Comparison of ENCODE assay signal across 13 cellular contexts in the genomic region with DNA sequence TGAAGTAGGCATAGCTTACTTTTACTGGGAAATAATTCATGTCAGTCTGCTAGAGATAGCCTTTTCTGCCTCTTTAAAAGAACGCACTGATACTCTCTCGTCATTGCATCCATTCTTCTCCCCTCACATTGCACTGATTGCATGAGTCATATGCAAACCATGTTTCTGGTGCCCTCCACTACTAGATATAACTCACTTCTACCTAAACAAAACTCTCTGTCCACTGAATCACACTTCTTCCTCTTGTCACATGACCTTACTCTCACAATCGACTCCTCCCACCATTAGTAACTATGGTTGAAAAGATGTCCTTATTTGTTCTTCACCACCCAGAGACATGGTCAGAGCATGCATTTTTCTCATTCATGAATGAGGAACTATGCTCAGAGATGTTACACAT.
A peak's percentile ranks its signal among the peaks of the same experiment; 100 is the strongest.
DNase-seq lines count a peak whose midpoint lies in the region; ATAC-seq, FAIRE-seq and TF ChIP-seq lines count a peak whose summit lies in the region.
"Had no signal": no experiment of that assay in that cellular context is flagged by ENCODE, and none has a peak within 500 bp of the region (broad histone marks: within the 10 kb centered on the region; RNA-seq: fewer than 3 reads in every experiment).

No MANE protein-coding gene starts in this region.

- no peaks in the 10 kb centered on the region for H3K27me3 ChIP-seq in GM12878 (replicated peaks in 1 of 2; ENCODE audit: control insufficient read depth in 2 of 2, insufficient read depth in 2 of 2, low read length in 1 of 2)

- H3K4me2 ChIP-seq in GM12878 (ENCODE audit: control insufficient read depth, insufficient read depth): no peak overlapping the region

- RAD21 ChIA-PET in GM12878 (lab: Charles Lee; ENCODE audit: unreplicated experiment): interaction anchor here (1.2 to 1.9 kb wide), 7 partner anchors 13 to 69 kb away, joined by 3 to 6 read pairs (median 4); no protein-coding TSS in a partner anchor

- intact Hi-C loops in GM12878 (cut with micrococcal nuclease; ENCODE audit: unreplicated experiment): no loop called here

- no peaks in the 10 kb centered on the region for H3K79me2 ChIP-seq in GM12878 (ENCODE audit: control insufficient read depth, insufficient read depth, low read length)

- H4K20me1 ChIP-seq in GM12878 (ENCODE audit: control insufficient read depth, insufficient read depth): no peaks in the 10 kb centered on the region

- ATAC-seq in GM18519 (IDR thresholded peaks at IDR 0.05; ENCODE audit: low FRiP score, unreplicated experiment) (peak; percentile 74), HG03469 (IDR thresholded peaks at IDR 0.05; ENCODE audit: unreplicated experiment) (peak; percentile 59), GM12878 (peak; percentile 74), GM19035 (IDR thresholded peaks at IDR 0.05; ENCODE audit: unreplicated experiment) (no peak)
- ATAC-seq: naive thymus-derived CD4-positive, alpha-beta T cell had no signal

- 31% methylated on average over 3 of the region's 3 CpGs for WGBS in GM12878 (ENCODE audit: insufficient coverage, insufficient replicate concordance, low lambda C conversion rate, missing lambda C conversion rate)
- 76 to 87% methylated on average over 3 of the region's 3 CpGs for WGBS in mesodermal cell (ENCODE audit: insufficient coverage in 2 of 2), 2 experiments

- TF ChIP-seq EP300 in GM12878 (IDR thresholded peaks at IDR 0.05; ENCODE audit: borderline replicate concordance in 1 of 2, control insufficient read depth in 1 of 2, low read depth in 2 of 2, low read length in 2 of 2): no peak

- H3K4me3 ChIP-seq in GM12878: no peak overlapping the region
- no peak overlapping the region for H3K4me3 ChIP-seq in mesodermal cell (ENCODE audit: extremely low read depth, insufficient read depth, low read length, poor library complexity, severe bottlenecking)

- SMC1A ChIA-PET in GM12878 (lab: Charles Lee; ENCODE audit: uncharacterized antibody, unreplicated experiment): interaction anchor here (0.6 to 5.3 kb wide), 20 partner anchors 9 to 247 kb away, joined by 3 to 22 read pairs (median 4); no protein-coding TSS in a partner anchor

- H3K9ac ChIP-seq in GM12878 (ENCODE audit: control insufficient read depth, insufficient read depth, low read length): no peak overlapping the region

- H3K36me3 ChIP-seq in GM12878 (ENCODE audit: control insufficient read depth in 2 of 2, insufficient read depth in 2 of 2, low read length in 1 of 2) (no peaks in the 10 kb centered on the region), mesodermal cell (ENCODE audit: control insufficient read depth, insufficient read depth, low read length) (no peaks in the 10 kb centered on the region)
- H3K36me3 ChIP-seq: WERI-Rb-1 had no signal

- no peak for TF ChIP-seq POLR2A in GM12878 (IDR thresholded peaks at IDR 0.05; ENCODE audit: low read depth, low read length)

- FAIRE-seq in GM12878 (lab: Jason Lieb, UNC): peak; percentile 70

- DNase-seq in GM12878 (ENCODE audit: low read depth, low spot score) (no peak), KBM-7 (no peak), NCI-H2107 (lab: John Stamatoyannopoulos, UW) (no peak)
- no peak for DNase-seq in activated CD8-positive, alpha-beta memory T cell treated with anti-CD3 and anti-CD28 coated beads, Interleukin-2, amount 50 U/mL, for 48 hours
- DNase-seq: activated T-cell treated with anti-CD3 and anti-CD28 coated beads, Interleukin-2, amount 50 U/mL, for 4 hours; CD8-positive, alpha-beta memory T cell; naive thymus-derived CD4-positive, alpha-beta T cell; WERI-Rb-1 had no signal

- CTCF ChIA-PET in GM12878 (lab: Yijun Ruan, JAX): interaction anchor here (1.0 to 1.8 kb wide), 5 partner anchors 20 to 247 kb away, joined by 3 to 6 read pairs (median 4); no protein-coding TSS in a partner anchor

- no peaks in the 10 kb centered on the region for H3K9me3 ChIP-seq in GM12878 (replicated peaks; ENCODE audit: control insufficient read depth, insufficient read depth, low read length)
- H3K9me3 ChIP-seq in mesodermal cell (ENCODE audit: control insufficient read depth, low read length): no peaks in the 10 kb centered on the region

- no peak for TF ChIP-seq RAD21 in GM12878 (IDR thresholded peaks at IDR 0.05; ENCODE audit: insufficient read depth, low read depth, low read length)

- H3K27ac ChIP-seq in GM12878 (ENCODE audit: control insufficient read depth, insufficient read depth) (no peak overlapping the region), mesodermal cell (ENCODE audit: low read depth, low read length, severe bottlenecking) (peak overlapping the region; percentile 81)
- H3K27ac ChIP-seq: epithelial cell of prostate, WERI-Rb-1 had no signal

- BruUV-seq in GM12878 (replicated peaks; lab: Mats Ljungman, UMichigan): no TSS peak

- in situ Hi-C loops in GM12878 (cut with MboI) (no loop called here), KBM-7 (cut with MboI; ENCODE audit: low pct_unique_long_range_greater_than_20kb, low sequenced_read_pairs) (no loop called here)

- TF ChIP-seq CTCF in GM12878 (IDR thresholded peaks at IDR 0.05 in 2 of 3, conservative IDR thresholded peaks at IDR 0.05 in 1 of 3; ENCODE audit: control insufficient read depth in 2 of 3, extremely low read depth in 1 of 3, insufficient read depth in 1 of 3, low read depth in 3 of 3, low read length in 3 of 3): no peak

- POLR2A ChIA-PET in GM12878 (lab: Charles Lee): interaction anchor here (1.2 to 1.9 kb wide), 4 partner anchors 15 to 190 kb away, joined by 3 to 7 read pairs (median 3); no protein-coding TSS in a partner anchor

- H3K4me1 ChIP-seq in GM12878 (ENCODE audit: control insufficient read depth, insufficient read depth, low read length): no peaks in the 10 kb centered on the region
- peaks cover 7% of the 10 kb centered on the region for H3K4me1 ChIP-seq in mesodermal cell (ENCODE audit: control insufficient read depth, insufficient read depth, low read length, poor library complexity, severe bottlenecking)

- H2AFZ ChIP-seq in GM12878 (ENCODE audit: control insufficient read depth, low read depth, low read length): no peak overlapping the region

TF ChIP-seq in GM12878, 131 proteins besides CTCF, POLR2A, EP300 and RAD21 (continues in another document):
- TF ChIP-seq RAD51 (IDR thresholded peaks at IDR 0.05): peak; percentile 74; the same call in 1 of the 2 replicates
- no peak for TF ChIP-seq BRCA1 (IDR thresholded peaks at IDR 0.05; ENCODE audit: low read depth, low read length)
- TF ChIP-seq, protein P1, sequence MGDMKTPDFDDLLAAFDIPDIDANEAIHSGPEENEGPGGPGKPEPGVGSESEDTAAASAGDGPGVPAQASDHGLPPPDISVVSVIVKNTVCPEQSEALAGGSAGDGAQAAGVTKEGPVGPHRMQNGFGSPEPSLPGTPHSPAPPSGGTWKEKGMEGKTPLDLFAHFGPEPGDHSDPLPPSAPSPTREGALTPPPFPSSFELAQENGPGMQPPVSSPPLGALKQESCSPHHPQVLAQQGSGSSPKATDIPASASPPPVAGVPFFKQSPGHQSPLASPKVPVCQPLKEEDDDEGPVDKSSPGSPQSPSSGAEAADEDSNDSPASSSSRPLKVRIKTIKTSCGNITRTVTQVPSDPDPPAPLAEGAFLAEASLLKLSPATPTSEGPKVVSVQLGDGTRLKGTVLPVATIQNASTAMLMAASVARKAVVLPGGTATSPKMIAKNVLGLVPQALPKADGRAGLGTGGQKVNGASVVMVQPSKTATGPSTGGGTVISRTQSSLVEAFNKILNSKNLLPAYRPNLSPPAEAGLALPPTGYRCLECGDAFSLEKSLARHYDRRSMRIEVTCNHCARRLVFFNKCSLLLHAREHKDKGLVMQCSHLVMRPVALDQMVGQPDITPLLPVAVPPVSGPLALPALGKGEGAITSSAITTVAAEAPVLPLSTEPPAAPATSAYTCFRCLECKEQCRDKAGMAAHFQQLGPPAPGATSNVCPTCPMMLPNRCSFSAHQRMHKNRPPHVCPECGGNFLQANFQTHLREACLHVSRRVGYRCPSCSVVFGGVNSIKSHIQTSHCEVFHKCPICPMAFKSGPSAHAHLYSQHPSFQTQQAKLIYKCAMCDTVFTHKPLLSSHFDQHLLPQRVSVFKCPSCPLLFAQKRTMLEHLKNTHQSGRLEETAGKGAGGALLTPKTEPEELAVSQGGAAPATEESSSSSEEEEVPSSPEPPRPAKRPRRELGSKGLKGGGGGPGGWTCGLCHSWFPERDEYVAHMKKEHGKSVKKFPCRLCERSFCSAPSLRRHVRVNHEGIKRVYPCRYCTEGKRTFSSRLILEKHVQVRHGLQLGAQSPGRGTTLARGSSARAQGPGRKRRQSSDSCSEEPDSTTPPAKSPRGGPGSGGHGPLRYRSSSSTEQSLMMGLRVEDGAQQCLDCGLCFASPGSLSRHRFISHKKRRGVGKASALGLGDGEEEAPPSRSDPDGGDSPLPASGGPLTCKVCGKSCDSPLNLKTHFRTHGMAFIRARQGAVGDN (IDR thresholded peaks at IDR 0.05): no peak
- no peak for TF ChIP-seq MTA3 (IDR thresholded peaks at IDR 0.05; ENCODE audit: borderline replicate concordance, low read length)
- TF ChIP-seq, protein P2, sequence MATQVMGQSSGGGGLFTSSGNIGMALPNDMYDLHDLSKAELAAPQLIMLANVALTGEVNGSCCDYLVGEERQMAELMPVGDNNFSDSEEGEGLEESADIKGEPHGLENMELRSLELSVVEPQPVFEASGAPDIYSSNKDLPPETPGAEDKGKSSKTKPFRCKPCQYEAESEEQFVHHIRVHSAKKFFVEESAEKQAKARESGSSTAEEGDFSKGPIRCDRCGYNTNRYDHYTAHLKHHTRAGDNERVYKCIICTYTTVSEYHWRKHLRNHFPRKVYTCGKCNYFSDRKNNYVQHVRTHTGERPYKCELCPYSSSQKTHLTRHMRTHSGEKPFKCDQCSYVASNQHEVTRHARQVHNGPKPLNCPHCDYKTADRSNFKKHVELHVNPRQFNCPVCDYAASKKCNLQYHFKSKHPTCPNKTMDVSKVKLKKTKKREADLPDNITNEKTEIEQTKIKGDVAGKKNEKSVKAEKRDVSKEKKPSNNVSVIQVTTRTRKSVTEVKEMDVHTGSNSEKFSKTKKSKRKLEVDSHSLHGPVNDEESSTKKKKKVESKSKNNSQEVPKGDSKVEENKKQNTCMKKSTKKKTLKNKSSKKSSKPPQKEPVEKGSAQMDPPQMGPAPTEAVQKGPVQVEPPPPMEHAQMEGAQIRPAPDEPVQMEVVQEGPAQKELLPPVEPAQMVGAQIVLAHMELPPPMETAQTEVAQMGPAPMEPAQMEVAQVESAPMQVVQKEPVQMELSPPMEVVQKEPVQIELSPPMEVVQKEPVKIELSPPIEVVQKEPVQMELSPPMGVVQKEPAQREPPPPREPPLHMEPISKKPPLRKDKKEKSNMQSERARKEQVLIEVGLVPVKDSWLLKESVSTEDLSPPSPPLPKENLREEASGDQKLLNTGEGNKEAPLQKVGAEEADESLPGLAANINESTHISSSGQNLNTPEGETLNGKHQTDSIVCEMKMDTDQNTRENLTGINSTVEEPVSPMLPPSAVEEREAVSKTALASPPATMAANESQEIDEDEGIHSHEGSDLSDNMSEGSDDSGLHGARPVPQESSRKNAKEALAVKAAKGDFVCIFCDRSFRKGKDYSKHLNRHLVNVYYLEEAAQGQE (IDR thresholded peaks at IDR 0.05; ENCODE audit: low read depth, low read length): no peak
- 0 out of 2 replicates have a peak, but pooled peaks have one; percentile 23 for TF ChIP-seq ATF7 (IDR thresholded peaks at IDR 0.05; ENCODE audit: low read depth)
- no peak for TF ChIP-seq SRF (IDR thresholded peaks at IDR 0.05; ENCODE audit: low read depth in 2 of 2, low read length in 2 of 2)
